In genomic region chr1:167620002-167620401, GRCh38 we compare ENCODE assay signal across 20 cellular contexts. TPM values are rescaled to one million over a fixed set of nuclear protein-coding genes. Genes with fewer than 3 reads are reported as not detected.
A peak's percentile ranks its signal among the peaks of the same experiment; 100 is the strongest.
DNase-seq lines count a peak whose midpoint lies in the region; ATAC-seq and TF ChIP-seq lines count a peak whose summit lies in the region.
"Had no signal": no experiment of that assay in that cellular context is flagged by ENCODE, and none has a peak within 500 bp of the region (broad histone marks: within the 10 kb centered on the region; RNA-seq: fewer than 3 reads in every experiment).

No MANE protein-coding gene starts in this region.

- no peak for DNase-seq in activated CD4-positive, alpha-beta T cell treated with anti-CD3 and anti-CD28 coated beads for 36 hours
- no peak for DNase-seq in activated CD4-positive, alpha-beta T cell treated with anti-CD3 and anti-CD28 coated beads, Interleukin-2, amount 50 U/mL, for 1 hour
- DNase-seq in GM12865 (ENCODE audit: low read depth) (peak; percentile 32), ACHN (no peak), NCI-H2227 treated with DMSO at 0.1 percent for 48 hours (lab: John Stamatoyannopoulos, UW) (no peak), transverse colon (no peak)
- no peak for DNase-seq in activated CD4-positive, alpha-beta memory T cell treated with anti-CD3 and anti-CD28 coated beads for 36 hours
- DNase-seq: activated CD4-positive, alpha-beta T cell treated with anti-CD3 and anti-CD28 coated beads for 1 hour; anterior cingulate cortex; DMS79 treated with DMSO at 0.1 percent for 48 hours; HFFc6; hippocampal formation; kidney; mesenchymal stem cell; MG63; NCI-H187 treated with DMSO at 0.1 percent for 48 hours; NCI-H446; trophoblast cell had no signal

- no peaks in the 10 kb centered on the region for H3K27me3 ChIP-seq in transverse colon
- H3K27me3 ChIP-seq: MG63 had no signal

- peaks cover 3% of the 10 kb centered on the region for H3K36me3 Mint-ChIP-seq in activated CD4-positive, alpha-beta T cell treated with anti-CD3 and anti-CD28 coated beads for 36 hours (ENCODE audit: low read depth)
- H3K36me3 Mint-ChIP-seq in activated CD4-positive, alpha-beta memory T cell treated with anti-CD3 and anti-CD28 coated beads for 36 hours: peaks cover 6% of the 10 kb centered on the region

- H3K4me1 Mint-ChIP-seq in activated CD4-positive, alpha-beta T cell treated with anti-CD3 and anti-CD28 coated beads for 36 hours: peaks cover 57% of the 10 kb centered on the region
- H3K4me1 Mint-ChIP-seq in activated CD4-positive, alpha-beta memory T cell treated with anti-CD3 and anti-CD28 coated beads for 36 hours (ENCODE audit: low read depth): peaks cover 61% of the 10 kb centered on the region

- TF ChIP-seq EP300 in transverse colon (IDR thresholded peaks at IDR 0.05; ENCODE audit: low read depth): no peak

- no peak overlapping the region for H3K4me3 ChIP-seq in GM12865 (ENCODE audit: low read depth, low read length)
- no peak overlapping the region for H3K4me3 ChIP-seq in mesodermal cell (ENCODE audit: extremely low read depth, insufficient read depth, low read length, poor library complexity, severe bottlenecking)
- no peak overlapping the region for H3K4me3 ChIP-seq in transverse colon
- H3K4me3 ChIP-seq: MG63 had no signal

- H3K27me3 Mint-ChIP-seq in activated CD4-positive, alpha-beta T cell treated with anti-CD3 and anti-CD28 coated beads for 36 hours: no peaks in the 10 kb centered on the region
- H3K27me3 Mint-ChIP-seq in activated CD4-positive, alpha-beta memory T cell treated with anti-CD3 and anti-CD28 coated beads for 36 hours: no peaks in the 10 kb centered on the region

- no peaks in the 10 kb centered on the region for H3K36me3 ChIP-seq in mesodermal cell (ENCODE audit: control insufficient read depth, insufficient read depth, low read length)
- no peaks in the 10 kb centered on the region for H3K36me3 ChIP-seq in transverse colon
- H3K36me3 ChIP-seq: MG63 had no signal

- peaks cover 4% of the 10 kb centered on the region for H3K9me3 Mint-ChIP-seq in activated CD4-positive, alpha-beta T cell treated with anti-CD3 and anti-CD28 coated beads for 36 hours (ENCODE audit: low read depth)
- peaks cover 8% of the 10 kb centered on the region for H3K9me3 Mint-ChIP-seq in activated CD4-positive, alpha-beta memory T cell treated with anti-CD3 and anti-CD28 coated beads for 36 hours

- H3K27ac ChIP-seq in mesodermal cell (ENCODE audit: low read depth, low read length, severe bottlenecking): peak overlapping the region; percentile 47
- peak overlapping the region in 1 of 4 donors; percentile 37 for H3K27ac ChIP-seq in transverse colon

- no peak for ATAC-seq in activated CD4-positive, alpha-beta T cell treated with anti-CD3 and anti-CD28 coated beads for 36 hours

- intact Hi-C loops in activated CD4-positive, alpha-beta T cell treated with anti-CD3 and anti-CD28 coated beads for 36 hours (cut with DNase I, micrococcal nuclease): no loop called here
- intact Hi-C loops in activated CD4-positive, alpha-beta memory T cell treated with anti-CD3 and anti-CD28 coated beads for 36 hours (cut with micrococcal nuclease): no loop called here
- intact Hi-C loops in transverse colon (cut with DNase I; ENCODE audit: low total_unique reads): no loop called here

- H3K4me1 ChIP-seq in mesodermal cell (ENCODE audit: control insufficient read depth, insufficient read depth, low read length, poor library complexity, severe bottlenecking) (peaks cover 33% of the 10 kb centered on the region), transverse colon (peaks cover 0 to 26% (median 7%) of the 10 kb centered on the region in 4 donors)

- in situ Hi-C loops in ACHN (cut with HindIII; ENCODE audit: low pct_ligation_motif_present, low pct_unique_long_range_greater_than_20kb, low sequenced_read_pairs) (no loop called here), transverse colon (cut with MboI; ENCODE audit: low pct_ligation_motif_present in 1 of 4, low pct_unique_long_range_greater_than_20kb in 1 of 4, low sequenced_read_pairs in 3 of 4) (no loop called here)

- 80 to 86% methylated on average over 5 of the region's 5 CpGs for WGBS in mesodermal cell (ENCODE audit: insufficient coverage in 2 of 2), 2 experiments
- 67 to 69% methylated on average over 5 of the region's 5 CpGs for WGBS in transverse colon (ENCODE audit: low coverage in 1 of 2), 2 donors

- H3K4me3 Mint-ChIP-seq in activated CD4-positive, alpha-beta T cell treated with anti-CD3 and anti-CD28 coated beads for 36 hours: no peak overlapping the region
- no peak overlapping the region for H3K4me3 Mint-ChIP-seq in activated CD4-positive, alpha-beta memory T cell treated with anti-CD3 and anti-CD28 coated beads for 36 hours
- H3K4me3 Mint-ChIP-seq: HFFc6, neural crest cell had no signal

- H3K27ac Mint-ChIP-seq in activated CD4-positive, alpha-beta T cell treated with anti-CD3 and anti-CD28 coated beads for 36 hours: peak overlapping the region; percentile 1
- peak overlapping the region; percentile 49 for H3K27ac Mint-ChIP-seq in activated CD4-positive, alpha-beta memory T cell treated with anti-CD3 and anti-CD28 coated beads for 36 hours
- H3K27ac Mint-ChIP-seq: HFFc6 had no signal

- CTCF ChIA-PET in activated CD4-positive, alpha-beta T cell treated with anti-CD3 and anti-CD28 coated beads for 36 hours (lab: Charles Lee): interaction anchor here (1.0 to 1.1 kb wide), 2 partner anchors 12 to 68 kb away, joined by 3 read pairs; no protein-coding TSS in a partner anchor
- CTCF ChIA-PET in activated CD4-positive, alpha-beta memory T cell treated with anti-CD3 and anti-CD28 coated beads for 36 hours (lab: Charles Lee): interaction anchor here (1.0 to 6.2 kb wide), 3 partner anchors 17 to 67 kb away, joined by 4 to 25 read pairs (median 5); no protein-coding TSS in a partner anchor

- H3K9me3 ChIP-seq in mesodermal cell (ENCODE audit: control insufficient read depth, low read length) (peaks cover 8% of the 10 kb centered on the region), transverse colon (peaks cover 2 to 6% of the 10 kb centered on the region in 2 donors)

- TF ChIP-seq CTCF in GM12865 (IDR thresholded peaks at IDR 0.05; ENCODE audit: insufficient read depth, low read depth, low read length, missing control alignments): no peak
- TF ChIP-seq CTCF in transverse colon (IDR thresholded peaks at IDR 0.05): no peak

- no peak for TF ChIP-seq POLR2A in transverse colon (IDR thresholded peaks at IDR 0.05)

- POLR2A ChIA-PET in activated CD4-positive, alpha-beta T cell treated with anti-CD3 and anti-CD28 coated beads for 36 hours (lab: Charles Lee): interaction anchor here (0.5 kb wide), 1 partner anchor 67 kb away, joined by 5 read pairs; no protein-coding TSS in a partner anchor
- POLR2A ChIA-PET in activated CD4-positive, alpha-beta memory T cell treated with anti-CD3 and anti-CD28 coated beads for 36 hours (lab: Charles Lee): no interaction called here

RNA-seq across cellular contexts. Expression of gene RCSD1, which starts 10.0 kb away (rescaled TPM):
- total RNA-seq in activated CD4-positive, alpha-beta T cell treated with anti-CD3 and anti-CD28 coated beads for 36 hours: 10 to 100 TPM; 59.9 to 62.0 TPM
- 10 to 100 TPM; 61.7 to 65.8 TPM for total RNA-seq in activated CD4-positive, alpha-beta memory T cell treated with anti-CD3 and anti-CD28 coated beads for 36 hours
- 49.2 TPM for polyA plus RNA-seq in mesodermal cell (2013, experiment 1 of 2)
- 45.0 TPM for polyA plus RNA-seq in mesodermal cell (2013, experiment 2 of 2)
- total RNA-seq in transverse colon: 10 to 100 TPM in 2 of 4 donors, 1 to 10 TPM in 2; 6.0 to 29.2 (median 15.9) TPM
- total RNA-seq: HFFc6 had no signal
